Comparison of ENCODE assay signal across 8 cellular contexts in genomic region chr10:68073631-68074403, GRCh38. TPM values are rescaled to one million over a fixed set of nuclear protein-coding genes. Genes with fewer than 3 reads are reported as not detected.
A peak's percentile ranks its signal among the peaks of the same experiment; 100 is the strongest.
DNase-seq lines count a peak whose midpoint lies in the region; ATAC-seq and TF ChIP-seq lines count a peak whose summit lies in the region.

No MANE protein-coding gene starts in this region.

- intact Hi-C loops in CD4-positive, alpha-beta memory T cell (cut with micrococcal nuclease), result loop anchor here (2.0 to 10.0 kb wide), 3 partner anchors 42 to 651 kb away; partner anchors contain the start of gene CCAR1
- intact Hi-C loops in MCF 10A (cut with micrococcal nuclease) (loop anchor here (1.0 to 5.0 kb wide), 2 partner anchors 190 to 217 kb away; partner anchors contain the start of gene SIRT1), lower lobe of right lung (cut with DNase I) (no loop called here)

- peaks cover 46% of the 10 kb centered on the region for H3K4me1 ChIP-seq in CD4-positive, alpha-beta memory T cell (ENCODE audit: insufficient read depth, low read length)
- H3K4me1 ChIP-seq in lower lobe of right lung, result peaks cover 29% of the 10 kb centered on the region
- H3K4me1 ChIP-seq in urinary bladder (ENCODE audit: insufficient read depth), result peaks cover 5% of the 10 kb centered on the region

- no peaks in the 10 kb centered on the region for H3K36me3 ChIP-seq in CD4-positive, alpha-beta memory T cell (ENCODE audit: insufficient read depth, low read length)
- peaks cover 21% of the 10 kb centered on the region for H3K36me3 ChIP-seq in lower lobe of right lung
- peaks cover 2% of the 10 kb centered on the region for H3K36me3 ChIP-seq in urinary bladder (ENCODE audit: insufficient read depth)

- POLR2A ChIA-PET in CD4-positive, alpha-beta memory T cell (lab: Charles Lee; ENCODE audit: partially characterized antibody), result interaction anchor here (0.6 to 1.0 kb wide), 3 partner anchors 16 to 258 kb away, joined by 3 to 5 read pairs (median 4); partner anchors contain the start of genes HNRNPH3, PBLD and SIRT1
- POLR2A ChIA-PET in MCF 10A (lab: Yijun Ruan, JAX), result interaction anchor here (0.5 to 5.8 kb wide), 16 partner anchors 10 to 259 kb away, joined by 3 to 55 read pairs (median 4); partner anchors contain the start of genes HNRNPH3 and PBLD

- peak in 3 of 5 donors; percentile 7 to 12 (median 11) for DNase-seq in CD4-positive, alpha-beta memory T cell
- peak; percentile 64 to 67 for DNase-seq in Kasumi-1 (lab: John Stamatoyannopoulos, UW)
- peak; percentile 30 for DNase-seq in MCF 10A (ENCODE audit: unreplicated experiment)
- no peak for DNase-seq in lower lobe of right lung
- DNase-seq in activated gamma-delta T cell treated with Interleukin-2 at 50 U/mL for 16 hours, result no peak
- no peak for DNase-seq in NK-92 (lab: John Stamatoyannopoulos, UW; ENCODE audit: unreplicated experiment)

- H3K9me3 ChIP-seq in CD4-positive, alpha-beta memory T cell (ENCODE audit: control insufficient read depth in 1 of 2, low read length in 2 of 2), result no peaks in the 10 kb centered on the region
- no peaks in the 10 kb centered on the region for H3K9me3 ChIP-seq in lower lobe of right lung

- ATAC-seq in lower lobe of right lung (peak; percentile 18 to 19), GM18873 (IDR thresholded peaks at IDR 0.05; ENCODE audit: low FRiP score, unreplicated experiment) (no peak)

- H3K36me3 Mint-ChIP-seq in CD4-positive, alpha-beta memory T cell, result peaks cover 6 to 33% of the 10 kb centered on the region in 2 donors
- peaks cover 22% of the 10 kb centered on the region for H3K36me3 Mint-ChIP-seq in MCF 10A (ENCODE audit: insufficient read depth, unreplicated experiment)

- H3K4me3 ChIP-seq in CD4-positive, alpha-beta memory T cell (ENCODE audit: low read length in 2 of 2), result peak overlapping the region; percentile 53 to 99
- H3K4me3 ChIP-seq in lower lobe of right lung (peak overlapping the region; percentile 90), urinary bladder (ENCODE audit: low read depth, low read length) (peak overlapping the region; percentile 77)

- no peaks in the 10 kb centered on the region for H3K27me3 ChIP-seq in CD4-positive, alpha-beta memory T cell (ENCODE audit: insufficient read depth, low read length)
- no peaks in the 10 kb centered on the region for H3K27me3 ChIP-seq in lower lobe of right lung (ENCODE audit: low read depth)

- no peaks in the 10 kb centered on the region for H3K9me3 Mint-ChIP-seq in CD4-positive, alpha-beta memory T cell
- H3K9me3 Mint-ChIP-seq in MCF 10A (ENCODE audit: unreplicated experiment), result no peaks in the 10 kb centered on the region

- H3K27ac Mint-ChIP-seq in CD4-positive, alpha-beta memory T cell, result peak overlapping the region; percentile 91 to 98 (median 95)
- peak overlapping the region; percentile 93 for H3K27ac Mint-ChIP-seq in MCF 10A (ENCODE audit: low read depth, unreplicated experiment)

- no peak for TF ChIP-seq CTCF in MCF 10A (IDR thresholded peaks at IDR 0.05; ENCODE audit: unreplicated experiment)
- TF ChIP-seq CTCF in lower lobe of right lung (IDR thresholded peaks at IDR 0.05), result no peak

- CTCF ChIA-PET in CD4-positive, alpha-beta memory T cell (lab: Charles Lee; ENCODE audit: partially characterized antibody), result no interaction called here
- CTCF ChIA-PET in MCF 10A (lab: Yijun Ruan, JAX), result interaction anchor here (0.7 kb wide), 1 partner anchor 46 kb away, joined by 3 read pairs; no protein-coding TSS in a partner anchor

- H3K27ac ChIP-seq in CD4-positive, alpha-beta memory T cell (ENCODE audit: low read depth, low read length), result peak overlapping the region; percentile 98
- peak overlapping the region; percentile 97 for H3K27ac ChIP-seq in lower lobe of right lung
- no peak overlapping the region for H3K27ac ChIP-seq in urinary bladder (ENCODE audit: low read depth)

- peak overlapping the region; percentile 95 to 99 (median 98) for H3K4me3 Mint-ChIP-seq in CD4-positive, alpha-beta memory T cell
- H3K4me3 Mint-ChIP-seq in MCF 10A (ENCODE audit: unreplicated experiment), result peak overlapping the region; percentile 95

- BruUV-seq in MCF 10A (replicated peaks; lab: Mats Ljungman, UMichigan), result TSS peak; percentile 46

- WGBS in urinary bladder, result 6% methylated on average over 10 of the region's 10 CpGs

- no peaks in the 10 kb centered on the region for H3K27me3 Mint-ChIP-seq in CD4-positive, alpha-beta memory T cell
- no peaks in the 10 kb centered on the region for H3K27me3 Mint-ChIP-seq in MCF 10A (ENCODE audit: insufficient read depth, unreplicated experiment)

- peaks cover 33 to 56% (median 44%) of the 10 kb centered on the region in 4 donors for H3K4me1 Mint-ChIP-seq in CD4-positive, alpha-beta memory T cell
- peaks cover 12% of the 10 kb centered on the region for H3K4me1 Mint-ChIP-seq in MCF 10A (ENCODE audit: insufficient read depth, unreplicated experiment)

RNA-seq across cellular contexts. Expression of gene HERC4, which starts 1.3 kb away (rescaled TPM):
- total RNA-seq in CD4-positive, alpha-beta memory T cell, result 100 to 1,000 TPM; 104 to 117 TPM
- 10 to 100 TPM; 15.7 to 28.4 TPM for polyA plus RNA-seq in CD4-positive, alpha-beta memory T cell
- total RNA-seq in MCF 10A (2022) (57.5 and 61.5 TPM in 2 replicates), lower lobe of right lung (63.6 TPM), urinary bladder (155 TPM)
- 20.6 TPM for polyA plus RNA-seq in urinary bladder

RNA-seq across cellular contexts. Expression of gene MYPN, which starts 35.5 kb away (rescaled TPM):
- total RNA-seq in CD4-positive, alpha-beta memory T cell, result not detected
- polyA plus RNA-seq in CD4-positive, alpha-beta memory T cell, result not detected
- total RNA-seq in MCF 10A (2022) (0.22 and 0.37 TPM in 2 replicates), lower lobe of right lung (not detected), urinary bladder (3.1 TPM)
- not detected for polyA plus RNA-seq in urinary bladder

Comparison
In these comparisons a context has a peak if more than half of its experiments do, and no peak if none do; other contexts are left out.
1. DNase-seq: peak in CD4-positive, alpha-beta memory T cell (3 of 5), Kasumi-1 (2 of 2) and MCF 10A (single experiment); none in lower lobe of right lung (single experiment), activated gamma-delta T cell treated with Interleukin-2 at 50 U/mL for 16 hours (single experiment) and NK-92 (single experiment).
2. Peak in every context shown above with its lines, with median percentiles within 50 percentile points of each other: H3K4me3 ChIP-seq.